ENCODE assay signal across 1 cellular context in the genomic region with DNA sequence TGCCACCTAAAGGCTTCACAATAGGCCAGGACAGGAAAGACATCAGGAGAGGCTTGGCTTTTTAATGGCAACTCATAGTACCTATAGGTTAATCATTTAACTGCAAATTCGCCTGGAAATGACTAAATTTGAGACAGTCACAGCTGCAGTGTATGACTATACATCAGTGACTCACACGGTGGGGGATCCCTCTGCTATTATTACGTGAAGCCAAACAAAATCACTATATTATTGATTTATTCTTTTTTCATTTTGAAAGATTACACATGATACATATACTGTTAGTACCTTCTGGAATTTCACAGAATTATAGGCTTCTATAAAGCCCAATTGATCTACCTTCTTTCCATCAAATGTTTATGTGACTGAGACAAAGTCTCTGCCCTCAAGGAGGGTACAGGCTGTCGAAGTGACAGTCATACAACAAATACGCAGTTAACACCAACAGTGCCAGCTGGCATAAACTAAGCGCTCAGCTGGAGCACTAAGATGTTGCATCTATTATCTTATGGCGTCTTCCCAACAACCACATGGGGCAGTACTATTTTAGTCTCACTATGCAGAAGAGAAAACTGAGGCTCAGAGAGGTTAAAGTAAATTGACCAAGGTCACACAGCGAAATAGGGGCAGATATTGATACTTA.
TF ChIP-seq lines count a peak whose summit lies in the region.

No MANE protein-coding gene starts in this region.

TF ChIP-seq in GM12878, 131 proteins besides CTCF, POLR2A, EP300 and RAD21 (continued from another document):
- TF ChIP-seq, protein P1, sequence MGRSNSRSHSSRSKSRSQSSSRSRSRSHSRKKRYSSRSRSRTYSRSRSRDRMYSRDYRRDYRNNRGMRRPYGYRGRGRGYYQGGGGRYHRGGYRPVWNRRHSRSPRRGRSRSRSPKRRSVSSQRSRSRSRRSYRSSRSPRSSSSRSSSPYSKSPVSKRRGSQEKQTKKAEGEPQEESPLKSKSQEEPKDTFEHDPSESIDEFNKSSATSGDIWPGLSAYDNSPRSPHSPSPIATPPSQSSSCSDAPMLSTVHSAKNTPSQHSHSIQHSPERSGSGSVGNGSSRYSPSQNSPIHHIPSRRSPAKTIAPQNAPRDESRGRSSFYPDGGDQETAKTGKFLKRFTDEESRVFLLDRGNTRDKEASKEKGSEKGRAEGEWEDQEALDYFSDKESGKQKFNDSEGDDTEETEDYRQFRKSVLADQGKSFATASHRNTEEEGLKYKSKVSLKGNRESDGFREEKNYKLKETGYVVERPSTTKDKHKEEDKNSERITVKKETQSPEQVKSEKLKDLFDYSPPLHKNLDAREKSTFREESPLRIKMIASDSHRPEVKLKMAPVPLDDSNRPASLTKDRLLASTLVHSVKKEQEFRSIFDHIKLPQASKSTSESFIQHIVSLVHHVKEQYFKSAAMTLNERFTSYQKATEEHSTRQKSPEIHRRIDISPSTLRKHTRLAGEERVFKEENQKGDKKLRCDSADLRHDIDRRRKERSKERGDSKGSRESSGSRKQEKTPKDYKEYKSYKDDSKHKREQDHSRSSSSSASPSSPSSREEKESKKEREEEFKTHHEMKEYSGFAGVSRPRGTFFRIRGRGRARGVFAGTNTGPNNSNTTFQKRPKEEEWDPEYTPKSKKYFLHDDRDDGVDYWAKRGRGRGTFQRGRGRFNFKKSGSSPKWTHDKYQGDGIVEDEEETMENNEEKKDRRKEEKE (IDR thresholded peaks at IDR 0.05) = no peak
- TF ChIP-seq, protein P2, sequence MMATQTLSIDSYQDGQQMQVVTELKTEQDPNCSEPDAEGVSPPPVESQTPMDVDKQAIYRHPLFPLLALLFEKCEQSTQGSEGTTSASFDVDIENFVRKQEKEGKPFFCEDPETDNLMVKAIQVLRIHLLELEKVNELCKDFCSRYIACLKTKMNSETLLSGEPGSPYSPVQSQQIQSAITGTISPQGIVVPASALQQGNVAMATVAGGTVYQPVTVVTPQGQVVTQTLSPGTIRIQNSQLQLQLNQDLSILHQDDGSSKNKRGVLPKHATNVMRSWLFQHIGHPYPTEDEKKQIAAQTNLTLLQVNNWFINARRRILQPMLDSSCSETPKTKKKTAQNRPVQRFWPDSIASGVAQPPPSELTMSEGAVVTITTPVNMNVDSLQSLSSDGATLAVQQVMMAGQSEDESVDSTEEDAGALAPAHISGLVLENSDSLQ (IDR thresholded peaks at IDR 0.05) = no peak
- TF ChIP-seq EED (IDR thresholded peaks at IDR 0.05; ENCODE audit: low read depth) = no peak
- TF ChIP-seq SUPT20H (IDR thresholded peaks at IDR 0.05; ENCODE audit: borderline replicate concordance, control insufficient read depth, low read depth, low read length) = no peak
- TF ChIP-seq, protein P3, sequence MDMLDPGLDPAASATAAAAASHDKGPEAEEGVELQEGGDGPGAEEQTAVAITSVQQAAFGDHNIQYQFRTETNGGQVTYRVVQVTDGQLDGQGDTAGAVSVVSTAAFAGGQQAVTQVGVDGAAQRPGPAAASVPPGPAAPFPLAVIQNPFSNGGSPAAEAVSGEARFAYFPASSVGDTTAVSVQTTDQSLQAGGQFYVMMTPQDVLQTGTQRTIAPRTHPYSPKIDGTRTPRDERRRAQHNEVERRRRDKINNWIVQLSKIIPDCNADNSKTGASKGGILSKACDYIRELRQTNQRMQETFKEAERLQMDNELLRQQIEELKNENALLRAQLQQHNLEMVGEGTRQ (IDR thresholded peaks at IDR 0.05; ENCODE audit: borderline replicate concordance, low read depth, low read length) = no peak
- TF ChIP-seq, protein P4, sequence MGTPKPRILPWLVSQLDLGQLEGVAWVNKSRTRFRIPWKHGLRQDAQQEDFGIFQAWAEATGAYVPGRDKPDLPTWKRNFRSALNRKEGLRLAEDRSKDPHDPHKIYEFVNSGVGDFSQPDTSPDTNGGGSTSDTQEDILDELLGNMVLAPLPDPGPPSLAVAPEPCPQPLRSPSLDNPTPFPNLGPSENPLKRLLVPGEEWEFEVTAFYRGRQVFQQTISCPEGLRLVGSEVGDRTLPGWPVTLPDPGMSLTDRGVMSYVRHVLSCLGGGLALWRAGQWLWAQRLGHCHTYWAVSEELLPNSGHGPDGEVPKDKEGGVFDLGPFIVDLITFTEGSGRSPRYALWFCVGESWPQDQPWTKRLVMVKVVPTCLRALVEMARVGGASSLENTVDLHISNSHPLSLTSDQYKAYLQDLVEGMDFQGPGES (IDR thresholded peaks at IDR 0.05) = no peak
- TF ChIP-seq POLR2AphosphoS5 (IDR thresholded peaks at IDR 0.05; ENCODE audit: low read length) = no peak
- no peak for TF ChIP-seq TCF12 (IDR thresholded peaks at IDR 0.05; ENCODE audit: low read depth, low read length)
- TF ChIP-seq KLF5 (IDR thresholded peaks at IDR 0.05; ENCODE audit: partially characterized antibody) = no peak
- no peak for TF ChIP-seq TBL1XR1 (IDR thresholded peaks at IDR 0.05; ENCODE audit: low read depth, low read length)
- TF ChIP-seq, protein P5, sequence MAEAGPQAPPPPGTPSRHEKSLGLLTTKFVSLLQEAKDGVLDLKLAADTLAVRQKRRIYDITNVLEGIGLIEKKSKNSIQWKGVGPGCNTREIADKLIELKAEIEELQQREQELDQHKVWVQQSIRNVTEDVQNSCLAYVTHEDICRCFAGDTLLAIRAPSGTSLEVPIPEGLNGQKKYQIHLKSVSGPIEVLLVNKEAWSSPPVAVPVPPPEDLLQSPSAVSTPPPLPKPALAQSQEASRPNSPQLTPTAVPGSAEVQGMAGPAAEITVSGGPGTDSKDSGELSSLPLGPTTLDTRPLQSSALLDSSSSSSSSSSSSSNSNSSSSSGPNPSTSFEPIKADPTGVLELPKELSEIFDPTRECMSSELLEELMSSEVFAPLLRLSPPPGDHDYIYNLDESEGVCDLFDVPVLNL (IDR thresholded peaks at IDR 0.05; ENCODE audit: low read depth, low read length) = no peak
- no peak for TF ChIP-seq PAX5 (IDR thresholded peaks at IDR 0.05; ENCODE audit: borderline replicate concordance, low read depth, low read length)
- TF ChIP-seq TARDBP (IDR thresholded peaks at IDR 0.05; ENCODE audit: borderline replicate concordance) = no peak
- no peak for TF ChIP-seq GATAD2B (conservative IDR thresholded peaks at IDR 0.05; ENCODE audit: low read depth)
- TF ChIP-seq YY1 (IDR thresholded peaks at IDR 0.05; ENCODE audit: low read depth, low read length) = no peak
- TF ChIP-seq FOXM1 (IDR thresholded peaks at IDR 0.05; ENCODE audit: low read depth, low read length) = peak; percentile 43; the same call in 1 of the 2 replicates
- peak; percentile 44; the same call in 1 of the 2 replicates for TF ChIP-seq IRF4 (IDR thresholded peaks at IDR 0.05; ENCODE audit: low read depth, low read length)
- no peak for TF ChIP-seq RFX5 (IDR thresholded peaks at IDR 0.05; ENCODE audit: low read depth, low read length)
